In genomic region chr12:95326855-95327254, GRCh38 we compare ENCODE assay signal across 27 cellular contexts.
"Had no signal": no experiment of that assay in that cellular context is flagged by ENCODE, and none has a peak within 500 bp of the region (broad histone marks: within the 10 kb centered on the region; RNA-seq: fewer than 3 reads in every experiment).

No MANE protein-coding gene starts in this region.

- H3K4me3 ChIP-seq: dorsolateral prefrontal cortex, esophagus squamous epithelium, heart right ventricle, left lung, psoas muscle, sigmoid colon, skin epidermis, spleen, suprapubic skin, transverse colon, vagina had no signal

- H3K27ac ChIP-seq: dorsolateral prefrontal cortex, epithelial cell of prostate, heart right ventricle, left lung, psoas muscle, skin epidermis, spleen, suprapubic skin, transverse colon, vagina had no signal

- H3K36me3 Mint-ChIP-seq: naive thymus-derived CD4-positive, alpha-beta T cell; stimulated activated naive B cell treated with anti-CD40 and anti-IgM and Interleukin-4, amounts not matched to agents 10 μg/mL and 1 μg/mL and 100 μg/mL, for 72 hours had no signal

- H3K36me3 ChIP-seq: esophagus squamous epithelium, heart right ventricle, left lung, sigmoid colon, spleen, suprapubic skin, transverse colon, vagina had no signal

- H3K4me1 ChIP-seq: left lung, psoas muscle, spleen, suprapubic skin, transverse colon, vagina had no signal

- DNase-seq: dorsolateral prefrontal cortex; effector CD4-positive, alpha-beta T cell; esophagus squamous epithelium; foreskin melanocyte; glutamatergic neuron; heart right ventricle; hippocampal formation; left cardiac atrium; left lung; mesenchymal stem cell; midbrain; naive thymus-derived CD4-positive, alpha-beta T cell; nephron progenitor cell; nucleus accumbens; psoas muscle; right cardiac atrium; sigmoid colon; spleen; stimulated activated CD4-positive, alpha-beta T cell treated with anti-CD3 and anti-CD28 coated beads, Interleukin-2, amount 100 ng/mL, for 48 hours; stimulated activated naive B cell treated with anti-CD40 and anti-IgM and Interleukin-4, amounts not matched to agents 10 μg/mL and 1 μg/mL and 100 μg/mL, for 72 hours; transverse colon had no signal

- H3K4me3 Mint-ChIP-seq: naive thymus-derived CD4-positive, alpha-beta T cell; nephron progenitor cell; stimulated activated naive B cell treated with anti-CD40 and anti-IgM and Interleukin-4, amounts not matched to agents 10 μg/mL and 1 μg/mL and 100 μg/mL, for 72 hours; stimulated activated naive CD8-positive, alpha-beta T cell treated with anti-CD3 and anti-CD28 coated beads, Interleukin-15, Interleukin-2, amounts not matched to agents 100 ng/mL and 50 ng/mL, for 24 hours had no signal

- ATAC-seq: heart right ventricle; left cardiac atrium; left lung; naive thymus-derived CD4-positive, alpha-beta T cell; psoas muscle; right cardiac atrium; stimulated activated naive B cell treated with anti-CD40 and anti-IgM and Interleukin-4, amounts not matched to agents 10 μg/mL and 1 μg/mL and 100 μg/mL, for 72 hours had no signal

- FAIRE-seq: islet of Langerhans had no signal

- H3K9me3 ChIP-seq: esophagus squamous epithelium, heart right ventricle, left lung, psoas muscle, sigmoid colon, spleen, suprapubic skin, transverse colon, vagina had no signal

- H3K9me3 Mint-ChIP-seq: naive thymus-derived CD4-positive, alpha-beta T cell; nephron progenitor cell; stimulated activated naive B cell treated with anti-CD40 and anti-IgM and Interleukin-4, amounts not matched to agents 10 μg/mL and 1 μg/mL and 100 μg/mL, for 72 hours; stimulated activated naive CD8-positive, alpha-beta T cell treated with anti-CD3 and anti-CD28 coated beads, Interleukin-15, Interleukin-2, amounts not matched to agents 100 ng/mL and 50 ng/mL, for 24 hours had no signal

- H3K27ac Mint-ChIP-seq: naive thymus-derived CD4-positive, alpha-beta T cell; nephron progenitor cell; stimulated activated naive B cell treated with anti-CD40 and anti-IgM and Interleukin-4, amounts not matched to agents 10 μg/mL and 1 μg/mL and 100 μg/mL, for 72 hours; stimulated activated naive CD8-positive, alpha-beta T cell treated with anti-CD3 and anti-CD28 coated beads, Interleukin-15, Interleukin-2, amounts not matched to agents 100 ng/mL and 50 ng/mL, for 24 hours had no signal

- H3K4me1 Mint-ChIP-seq: naive thymus-derived CD4-positive, alpha-beta T cell; nephron progenitor cell; stimulated activated naive B cell treated with anti-CD40 and anti-IgM and Interleukin-4, amounts not matched to agents 10 μg/mL and 1 μg/mL and 100 μg/mL, for 72 hours had no signal

- H3K27me3 ChIP-seq: esophagus squamous epithelium, heart right ventricle, left lung, sigmoid colon, spleen, suprapubic skin, transverse colon, vagina had no signal

- H3K27me3 Mint-ChIP-seq: stimulated activated naive CD8-positive, alpha-beta T cell treated with anti-CD3 and anti-CD28 coated beads, Interleukin-15, Interleukin-2, amounts not matched to agents 100 ng/mL and 50 ng/mL, for 24 hours had no signal
